17 cellular contexts compared by ENCODE assay signal in genomic region chr19:10279737-10280442, GRCh38. TPM values are rescaled to one million over a fixed set of nuclear protein-coding genes. Genes with fewer than 3 reads are reported as not detected.
DNase-seq lines count a peak whose midpoint lies in the region; ATAC-seq and TF ChIP-seq lines count a peak whose summit lies in the region.
"Had no signal": no experiment of that assay in that cellular context is flagged by ENCODE, and none has a peak within 500 bp of the region (broad histone marks: within the 10 kb centered on the region; RNA-seq: fewer than 3 reads in every experiment).

No MANE protein-coding gene starts in this region.

- no peaks in the 10 kb centered on the region for H3K79me2 ChIP-seq in PC-9 (ENCODE audit: low read depth)

- peaks cover 11% of the 10 kb centered on the region for H3K4me1 Mint-ChIP-seq in activated naive CD8-positive, alpha-beta T cell treated with anti-CD3 and anti-CD28 coated beads for 36 hours
- H3K4me1 Mint-ChIP-seq in activated naive CD8-positive, alpha-beta T cell treated with anti-CD3 and anti-CD28 coated beads, Interleukin-2, amount 50 U/mL, for 24 hours, result peaks cover 24% of the 10 kb centered on the region
- peaks cover 69% of the 10 kb centered on the region for H3K4me1 Mint-ChIP-seq in dendritic cell treated with granulocyte-macrophage colony-stimulating factor and Interleukin-4, amounts not matched to agents 40 ng/mL and 50 ng/mL, for 4 days (ENCODE audit: low read depth)

- no peak for DNase-seq in activated naive CD8-positive, alpha-beta T cell treated with anti-CD3 and anti-CD28 coated beads for 36 hours
- DNase-seq in activated naive CD8-positive, alpha-beta T cell treated with anti-CD3 and anti-CD28 coated beads, Interleukin-2, amount 50 U/mL, for 24 hours, result no peak
- DNase-seq in PC-9 (peak in 1 of 2 experiments; percentile 67), upper lobe of right lung (no peak), NCI-H1105 (lab: John Stamatoyannopoulos, UW) (no peak), NCI-H1436 (lab: John Stamatoyannopoulos, UW) (no peak)
- DNase-seq in activated CD4-positive, alpha-beta T cell treated with anti-CD3 and anti-CD28 coated beads for 48 hours, result no peak
- DNase-seq: activated CD4-positive, alpha-beta T cell treated with anti-CD3 and anti-CD28 coated beads, Interleukin-2, amount 50 U/mL, for 4 hours; activated effector memory CD4-positive, alpha-beta T cell treated with anti-CD3 and anti-CD28 coated beads, Interleukin-2, amount 50 U/mL, for 16 hours; colonic mucosa; COR-L47; midbrain; NCI-H2081 treated with DMSO at 0.1 percent for 48 hours; NCI-H510A; retina had no signal

- peaks cover 44% of the 10 kb centered on the region for H3K36me3 Mint-ChIP-seq in activated naive CD8-positive, alpha-beta T cell treated with anti-CD3 and anti-CD28 coated beads for 36 hours
- peaks cover 47% of the 10 kb centered on the region for H3K36me3 Mint-ChIP-seq in activated naive CD8-positive, alpha-beta T cell treated with anti-CD3 and anti-CD28 coated beads, Interleukin-2, amount 50 U/mL, for 24 hours (ENCODE audit: low read depth)
- peaks cover 100% of the 10 kb centered on the region for H3K36me3 Mint-ChIP-seq in dendritic cell treated with granulocyte-macrophage colony-stimulating factor and Interleukin-4, amounts not matched to agents 40 ng/mL and 50 ng/mL, for 4 days (ENCODE audit: low read depth)

- no peaks in the 10 kb centered on the region for H3K9me3 ChIP-seq in PC-9 (ENCODE audit: insufficient read depth, low read depth)
- no peaks in the 10 kb centered on the region for H3K9me3 ChIP-seq in upper lobe of right lung
- H3K9me3 ChIP-seq: colonic mucosa had no signal

- H3K27me3 ChIP-seq in PC-9 (ENCODE audit: insufficient read depth, low read depth), result no peaks in the 10 kb centered on the region
- no peaks in the 10 kb centered on the region for H3K27me3 ChIP-seq in upper lobe of right lung
- H3K27me3 ChIP-seq: colonic mucosa had no signal

- intact Hi-C loops in PC-9 (cut with micrococcal nuclease; ENCODE audit: unreplicated experiment) (no loop called here), upper lobe of right lung (cut with DNase I) (no loop called here)
- intact Hi-C loops in dendritic cell treated with granulocyte-macrophage colony-stimulating factor and Interleukin-4, amounts not matched to agents 40 ng/mL and 50 ng/mL, for 4 days (cut with micrococcal nuclease), result no loop called here

- H3K4me1 ChIP-seq in PC-9 (replicated peaks; ENCODE audit: insufficient read depth) (peaks cover 37% of the 10 kb centered on the region), upper lobe of right lung (peaks cover 28% of the 10 kb centered on the region)

- no peak for TF ChIP-seq CTCF in PC-9 (conservative IDR thresholded peaks at IDR 0.05)
- no peak for TF ChIP-seq CTCF in upper lobe of right lung (IDR thresholded peaks at IDR 0.05)

- H3F3A ChIP-seq in PC-9 (ENCODE audit: insufficient read depth, low read depth), result peaks cover 37% of the 10 kb centered on the region

- POLR2A ChIA-PET in PC-9 (lab: Charles Lee; ENCODE audit: unreplicated experiment), result interaction anchor here (0.6 to 1.2 kb wide), 5 partner anchors 8 to 55 kb away, joined by 3 to 7 read pairs (median 4); partner anchors contain the start of genes ICAM1 and ICAM5

- peak overlapping the region; percentile 44 for H3K27ac Mint-ChIP-seq in activated naive CD8-positive, alpha-beta T cell treated with anti-CD3 and anti-CD28 coated beads for 36 hours
- H3K27ac Mint-ChIP-seq in activated naive CD8-positive, alpha-beta T cell treated with anti-CD3 and anti-CD28 coated beads, Interleukin-2, amount 50 U/mL, for 24 hours, result no peak overlapping the region
- H3K27ac Mint-ChIP-seq in dendritic cell treated with granulocyte-macrophage colony-stimulating factor and Interleukin-4, amounts not matched to agents 40 ng/mL and 50 ng/mL, for 4 days, result peak overlapping the region; percentile 68

- ATAC-seq in activated naive CD8-positive, alpha-beta T cell treated with anti-CD3 and anti-CD28 coated beads, Interleukin-2, amount 50 U/mL, for 24 hours, result no peak
- peak; percentile 15 for ATAC-seq in upper lobe of right lung
- ATAC-seq: HepG2 had no signal

- H3K4me2 ChIP-seq in PC-9, result peak overlapping the region; percentile 12

- H3K36me3 ChIP-seq in PC-9 (ENCODE audit: low read depth) (no peaks in the 10 kb centered on the region; the same call in 1 of the 2 replicates), upper lobe of right lung (peaks cover 94% of the 10 kb centered on the region)
- H3K36me3 ChIP-seq: colonic mucosa had no signal

- CTCF ChIA-PET in PC-9 (lab: Charles Lee), result no interaction called here

- no TSS peak for BruUV-seq in PC-9 (replicated peaks; lab: Mats Ljungman, UMichigan)

- no peak overlapping the region for H2AFZ ChIP-seq in PC-9

- no peaks in the 10 kb centered on the region for H3K9me2 ChIP-seq in PC-9 (ENCODE audit: insufficient read depth)

- H3K4me3 ChIP-seq in PC-9, result no peak overlapping the region
- H3K4me3 ChIP-seq in upper lobe of right lung, result no peak overlapping the region
- H3K4me3 ChIP-seq: colonic mucosa had no signal

- H3K27ac ChIP-seq in PC-9 (no peak overlapping the region), upper lobe of right lung (peak overlapping the region; percentile 24)
- H3K27ac ChIP-seq: colonic mucosa had no signal

- no peaks in the 10 kb centered on the region for H4K20me1 ChIP-seq in PC-9 (ENCODE audit: insufficient read depth)

- no peak overlapping the region for H3K4me3 Mint-ChIP-seq in activated naive CD8-positive, alpha-beta T cell treated with anti-CD3 and anti-CD28 coated beads for 36 hours
- no peak overlapping the region for H3K4me3 Mint-ChIP-seq in activated naive CD8-positive, alpha-beta T cell treated with anti-CD3 and anti-CD28 coated beads, Interleukin-2, amount 50 U/mL, for 24 hours
- H3K4me3 Mint-ChIP-seq in dendritic cell treated with granulocyte-macrophage colony-stimulating factor and Interleukin-4, amounts not matched to agents 40 ng/mL and 50 ng/mL, for 4 days, result no peak overlapping the region

- no peaks in the 10 kb centered on the region for H3K27me3 Mint-ChIP-seq in activated naive CD8-positive, alpha-beta T cell treated with anti-CD3 and anti-CD28 coated beads for 36 hours
- H3K27me3 Mint-ChIP-seq in activated naive CD8-positive, alpha-beta T cell treated with anti-CD3 and anti-CD28 coated beads, Interleukin-2, amount 50 U/mL, for 24 hours, result no peaks in the 10 kb centered on the region
- no peaks in the 10 kb centered on the region for H3K27me3 Mint-ChIP-seq in dendritic cell treated with granulocyte-macrophage colony-stimulating factor and Interleukin-4, amounts not matched to agents 40 ng/mL and 50 ng/mL, for 4 days

- H3K9me3 Mint-ChIP-seq in activated naive CD8-positive, alpha-beta T cell treated with anti-CD3 and anti-CD28 coated beads for 36 hours, result no peaks in the 10 kb centered on the region
- H3K9me3 Mint-ChIP-seq in activated naive CD8-positive, alpha-beta T cell treated with anti-CD3 and anti-CD28 coated beads, Interleukin-2, amount 50 U/mL, for 24 hours, result no peaks in the 10 kb centered on the region
- H3K9me3 Mint-ChIP-seq in dendritic cell treated with granulocyte-macrophage colony-stimulating factor and Interleukin-4, amounts not matched to agents 40 ng/mL and 50 ng/mL, for 4 days, result no peaks in the 10 kb centered on the region

RNA-seq across cellular contexts. Expression of gene ICAM4, which starts 6.9 kb away (rescaled TPM):
- total RNA-seq in activated naive CD8-positive, alpha-beta T cell treated with anti-CD3 and anti-CD28 coated beads for 36 hours, result under 1 TPM; 0.25 to 0.38 TPM
- total RNA-seq in PC-9 (2021), result 0.52 and 0.68 TPM in 2 replicates
- 11.1 TPM for total RNA-seq in upper lobe of right lung

RNA-seq across cellular contexts. Expression of gene ICAM1, which starts 9.0 kb away (rescaled TPM):
- 10 to 100 TPM; 33.2 to 33.6 TPM for total RNA-seq in activated naive CD8-positive, alpha-beta T cell treated with anti-CD3 and anti-CD28 coated beads for 36 hours
- 23.8 and 32.9 TPM in 2 replicates for total RNA-seq in PC-9 (2021)
- total RNA-seq in upper lobe of right lung, result 245 TPM

RNA-seq across cellular contexts. Expression of gene ICAM5, which starts 9.9 kb away (rescaled TPM):
- 1 to 10 TPM in 1 of 2 experiments, under 1 TPM in 1; 0.95 to 1.0 TPM for total RNA-seq in activated naive CD8-positive, alpha-beta T cell treated with anti-CD3 and anti-CD28 coated beads for 36 hours
- total RNA-seq in PC-9 (2021) (19.2 and 24.0 TPM in 2 replicates), upper lobe of right lung (18.3 TPM)

RNA-seq across cellular contexts. Expression of gene MRPL4, which starts 27.9 kb away (rescaled TPM):
- 100 to 1,000 TPM; 179 to 182 TPM for total RNA-seq in activated naive CD8-positive, alpha-beta T cell treated with anti-CD3 and anti-CD28 coated beads for 36 hours
- total RNA-seq in PC-9 (2021) (96.4 and 98.2 TPM in 2 replicates), upper lobe of right lung (41.5 TPM)

RNA-seq across cellular contexts. Expression of gene ZGLP1, which starts 29.7 kb away (rescaled TPM):
- total RNA-seq in activated naive CD8-positive, alpha-beta T cell treated with anti-CD3 and anti-CD28 coated beads for 36 hours, result 1 to 10 TPM; 3.4 to 4.0 TPM
- 7.5 and 10.2 TPM in 2 replicates for total RNA-seq in PC-9 (2021)
- 3.8 TPM for total RNA-seq in upper lobe of right lung
